ENCODE assay signal across 8 cellular contexts in the genomic region with DNA sequence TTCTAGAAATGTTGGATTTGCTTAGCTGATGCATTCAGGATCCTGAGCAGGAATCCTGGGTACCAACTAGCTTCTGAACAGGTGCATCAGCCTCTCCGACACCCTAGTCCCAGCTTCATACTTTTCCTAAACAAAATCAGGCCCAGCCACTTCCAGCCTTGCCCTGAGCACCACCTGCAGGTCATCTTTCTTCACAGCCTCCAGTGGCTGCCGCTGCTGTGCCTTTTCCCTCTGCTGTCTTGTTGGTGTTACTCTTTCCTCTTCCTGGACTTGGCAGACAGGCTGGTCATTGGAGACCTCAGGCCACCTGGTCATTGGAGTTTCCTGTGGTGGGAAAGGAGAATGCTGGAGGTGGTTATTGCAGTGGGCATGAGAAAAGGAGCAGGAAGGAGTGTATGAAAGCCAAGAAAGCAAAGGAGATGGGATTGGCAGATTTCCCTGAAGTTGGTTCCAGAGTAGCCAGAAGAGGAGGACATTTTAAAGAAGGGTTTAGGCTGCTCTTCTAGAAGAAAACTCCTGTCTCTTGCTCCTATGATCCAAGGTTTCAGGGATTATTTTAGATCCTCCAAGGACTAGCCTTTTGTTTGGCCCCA. TPM values are rescaled to one million over a fixed set of nuclear protein-coding genes. Genes with fewer than 3 reads are reported as not detected.
DNase-seq lines count a peak whose midpoint lies in the region; ATAC-seq and TF ChIP-seq lines count a peak whose summit lies in the region.

No MANE protein-coding gene starts in this region.

- H3K36me3 Mint-ChIP-seq in HFFc6 (ENCODE audit: low read depth) (peaks cover 20% of the 10 kb centered on the region), progenitor cell of endocrine pancreas (ENCODE audit: insufficient read depth) (peaks cover 10% of the 10 kb centered on the region)

- peak overlapping the region; percentile 23; the same call in 1 of the 2 replicates for H3K27ac Mint-ChIP-seq in HFFc6
- H3K27ac Mint-ChIP-seq in progenitor cell of endocrine pancreas = no peak overlapping the region

- CTCF ChIA-PET in SK-N-SH (lab: Yijun Ruan, JAX) = interaction anchor here (0.6 to 21.0 kb wide), 27 partner anchors 8 to 224 kb away, joined by 3 to 824 read pairs (median 5); partner anchors contain the start of genes ELOVL3, NFKB2 and PITX3

- TF ChIP-seq RAD21 in SK-N-SH (IDR thresholded peaks at IDR 0.05; ENCODE audit: low read length) = peak; percentile 81

- POLR2A ChIA-PET in SK-N-SH (lab: Yijun Ruan, JAX) = no interaction called here

- 92% methylated on average over 2 of the region's 2 CpGs for WGBS in SK-N-SH (ENCODE audit: low lambda C conversion rate)

- no peaks in the 10 kb centered on the region for H3K9me3 ChIP-seq in SK-N-SH

- H3K27ac ChIP-seq in SK-N-SH (ENCODE audit: low read depth in 2 of 2, low read length in 1 of 2) = no peak overlapping the region

- no peaks in the 10 kb centered on the region for H3K27me3 ChIP-seq in SK-N-SH (ENCODE audit: insufficient read depth)

- no peak overlapping the region for H3K4me2 ChIP-seq in SK-N-SH

- ATAC-seq in GM19324 (IDR thresholded peaks at IDR 0.05; ENCODE audit: low FRiP score, unreplicated experiment) = no peak

- peaks cover 8 to 13% of the 10 kb centered on the region in 2 experiments for H3K36me3 ChIP-seq in SK-N-SH (replicated peaks in 1 of 2; ENCODE audit: control insufficient read depth in 1 of 2, insufficient read depth in 2 of 2, low read length in 1 of 2)

- DNase-seq in D341Med (ENCODE audit: low spot score) (peak; percentile 66), HFFc6 (peak; percentile 42), SK-N-SH (peak; percentile 45), fibroblast of peridontal ligament (ENCODE audit: extremely low read depth) (peak; percentile 46), progenitor cell of endocrine pancreas (ENCODE audit: low spot score, unreplicated experiment) (peak; percentile 16), NCI-H187 treated with DMSO at 0.1 percent for 48 hours (lab: John Stamatoyannopoulos, UW) (no peak), AML-193 (lab: John Stamatoyannopoulos, UW) (no peak)

- peaks cover 27% of the 10 kb centered on the region for H3F3A ChIP-seq in SK-N-SH (replicated peaks; ENCODE audit: insufficient read depth)

- peaks cover 6% of the 10 kb centered on the region; the same call in 1 of the 2 replicates for H3K79me2 ChIP-seq in SK-N-SH (ENCODE audit: insufficient read depth)

- H3K9ac ChIP-seq in SK-N-SH = no peak overlapping the region

- H4K20me1 ChIP-seq in SK-N-SH (ENCODE audit: insufficient read depth) = peaks cover 10% of the 10 kb centered on the region

- H3K4me3 ChIP-seq in SK-N-SH (ENCODE audit: low read depth in 2 of 2, low read length in 1 of 2) = no peak overlapping the region

- H3K27me3 Mint-ChIP-seq in HFFc6 (ENCODE audit: insufficient read depth) = peaks cover 4% of the 10 kb centered on the region
- no peaks in the 10 kb centered on the region for H3K27me3 Mint-ChIP-seq in progenitor cell of endocrine pancreas

- no peaks in the 10 kb centered on the region for H3K9me3 Mint-ChIP-seq in HFFc6
- H3K9me3 Mint-ChIP-seq in progenitor cell of endocrine pancreas (ENCODE audit: low read depth) = no peaks in the 10 kb centered on the region

- H3K4me3 Mint-ChIP-seq in HFFc6 (no peak overlapping the region), progenitor cell of endocrine pancreas (ENCODE audit: low read depth) (no peak overlapping the region)

- peak; percentile 75 for TF ChIP-seq CTCF in HFFc6 (IDR thresholded peaks at IDR 0.05)
- TF ChIP-seq CTCF in SK-N-SH (IDR thresholded peaks at IDR 0.05) = peak; percentile 66
- peak; percentile 61 for TF ChIP-seq CTCF in progenitor cell of endocrine pancreas (IDR thresholded peaks at IDR 0.05; ENCODE audit: unreplicated experiment)

- no peaks in the 10 kb centered on the region for H3K9me2 ChIP-seq in SK-N-SH

- TF ChIP-seq EP300 in SK-N-SH (IDR thresholded peaks at IDR 0.05; ENCODE audit: borderline replicate concordance in 1 of 2, low read depth in 1 of 2, low read length in 1 of 2) = no peak

- no peak overlapping the region for H2AFZ ChIP-seq in SK-N-SH (ENCODE audit: low read depth)

- H3K4me1 Mint-ChIP-seq in HFFc6 (ENCODE audit: low read depth) = peaks cover 27% of the 10 kb centered on the region
- H3K4me1 Mint-ChIP-seq in progenitor cell of endocrine pancreas (ENCODE audit: low read depth) = peaks cover 4% of the 10 kb centered on the region

- peaks cover 0 to 17% of the 10 kb centered on the region in 2 experiments; a peak in 2 of 4 replicates for H3K4me1 ChIP-seq in SK-N-SH (ENCODE audit: control insufficient read depth in 1 of 2, insufficient read depth in 2 of 2, low read depth in 1 of 2, low read length in 1 of 2)

TF ChIP-seq in SK-N-SH, 30 proteins besides CTCF, POLR2A, EP300 and RAD21:
- peak; percentile 88 for TF ChIP-seq SMC3 (IDR thresholded peaks at IDR 0.05; ENCODE audit: low read depth, low read length)
- no peak for TF ChIP-seq REST (IDR thresholded peaks at IDR 0.05; ENCODE audit: low read depth, low read length)

RNA-seq across cellular contexts. Expression of gene NFKB2, which starts 48.2 kb away (rescaled TPM):
- 10 to 100 TPM; 23.1 to 27.4 (median 26.1) TPM for total RNA-seq in HFFc6 (2021; fragmentation: NEBNext Ultra II Directional; extraction: Animal tissue kit (Norgen Biotek cat#: 25700))
- 20.6 and 26.6 TPM in 2 replicates for polyA plus RNA-seq in SK-N-SH (2012; rRNA removed)
- polyA plus RNA-seq in SK-N-SH (2012; cell fraction: cytosol; rRNA removed) = 9.9 and 14.1 TPM in 2 replicates
- 66.4 and 78.0 TPM in 2 replicates for polyA plus RNA-seq in SK-N-SH (2012; cell fraction: nucleus; rRNA removed)
- total RNA-seq in progenitor cell of endocrine pancreas = 21.6 and 23.1 TPM in 2 replicates

Comparison
In these comparisons a context has a peak if more than half of its experiments do, and no peak if none do; other contexts are left out.
1. DNase-seq: peak in D341Med (single experiment), HFFc6 (single experiment), SK-N-SH (single experiment), fibroblast of peridontal ligament (single experiment) and progenitor cell of endocrine pancreas (single experiment); none in NCI-H187 treated with DMSO at 0.1 percent for 48 hours (single experiment) and AML-193 (0 of 2).
2. Peak in every context shown above with its lines, with median percentiles within 50 percentile points of each other: CTCF ChIP-seq.